ENCODE assay signal across 8 cellular contexts in genomic region chr19:29606420-29606747, GRCh38. TPM values are rescaled to one million over a fixed set of nuclear protein-coding genes. Genes with fewer than 3 reads are reported as not detected.
DNase-seq lines count a peak whose midpoint lies in the region; ATAC-seq and TF ChIP-seq lines count a peak whose summit lies in the region.

No MANE protein-coding gene starts in this region.

- H3K9me3 ChIP-seq in OCI-LY1 (ENCODE audit: low read length) (no peaks in the 10 kb centered on the region), esophagus (ENCODE audit: control insufficient read depth in 2 of 2, insufficient read depth in 1 of 2, low read depth in 1 of 2, low read length in 1 of 2) (no peaks in the 10 kb centered on the region)

- 0 out of 2 replicates have a peak, but pooled peaks cover 3% of the 10 kb centered on the region for H3K79me2 ChIP-seq in OCI-LY1 (ENCODE audit: insufficient read depth, low read length)

- no peaks in the 10 kb centered on the region for H4K20me1 ChIP-seq in OCI-LY1 (ENCODE audit: insufficient read depth, low read length)

- H3K4me3 ChIP-seq in OCI-LY1 (ENCODE audit: low read depth, low read length, poor library complexity, severe bottlenecking), result peak overlapping the region; percentile 83
- H3K4me3 ChIP-seq in esophagus (ENCODE audit: low read depth in 1 of 2, low read length in 2 of 2), result peak overlapping the region; percentile 70 to 98

- H3K9me3 Mint-ChIP-seq in activated CD4-positive, alpha-beta T cell treated with anti-CD3 and anti-CD28 coated beads for 36 hours (ENCODE audit: low read depth), result no peaks in the 10 kb centered on the region

- intact Hi-C loops in activated CD4-positive, alpha-beta T cell treated with anti-CD3 and anti-CD28 coated beads for 36 hours (cut with DNase I, micrococcal nuclease), result loop anchor here (1.0 to 10.0 kb wide), 14 partner anchors 15 to 1812 kb away; partner anchors contain the start of genes UQCRFS1 (in 2 of the 2), C19orf12 (in 1 of the 2), CCNE1 (in 1 of the 2) and PLEKHF1 (in 1 of the 2)

- ATAC-seq in activated CD4-positive, alpha-beta T cell treated with anti-CD3 and anti-CD28 coated beads for 36 hours, result peak; percentile 34
- peak; percentile 50 for ATAC-seq in omental fat pad (ENCODE audit: low FRiP score)
- no peak for ATAC-seq in HG03095 (IDR thresholded peaks at IDR 0.05; ENCODE audit: unreplicated experiment)

- H3K27me3 Mint-ChIP-seq in activated CD4-positive, alpha-beta T cell treated with anti-CD3 and anti-CD28 coated beads for 36 hours, result no peaks in the 10 kb centered on the region

- peak overlapping the region; percentile 98 for H3K4me3 Mint-ChIP-seq in activated CD4-positive, alpha-beta T cell treated with anti-CD3 and anti-CD28 coated beads for 36 hours

- POLR2A ChIA-PET in activated CD4-positive, alpha-beta T cell treated with anti-CD3 and anti-CD28 coated beads for 36 hours (lab: Charles Lee), result interaction anchor here (0.9 to 1.8 kb wide), 9 partner anchors 15 to 231 kb away, joined by 3 to 8 read pairs (median 5); partner anchors contain the start of gene PLEKHF1

- H3K4me1 ChIP-seq in OCI-LY1 (ENCODE audit: insufficient read depth, low read length, severe bottlenecking), result peaks cover 29% of the 10 kb centered on the region
- no peaks in the 10 kb centered on the region for H3K4me1 ChIP-seq in esophagus (ENCODE audit: control insufficient read depth in 2 of 2, insufficient read depth in 2 of 2, low read length in 1 of 2)

- peak overlapping the region; percentile 91 for H3K4me2 ChIP-seq in OCI-LY1 (ENCODE audit: low read length)

- no peak overlapping the region for H3K27ac ChIP-seq in OCI-LY1 (ENCODE audit: low read depth, low read length, poor library complexity, severe bottlenecking)
- H3K27ac ChIP-seq in esophagus (ENCODE audit: low read depth in 2 of 2, low read length in 1 of 2), result peak overlapping the region; percentile 90 to 99

- no peak for TF ChIP-seq CTCF in OCI-LY1 (IDR thresholded peaks at IDR 0.05; ENCODE audit: low read length)
- TF ChIP-seq CTCF in omental fat pad (IDR thresholded peaks at IDR 0.05), result no peak

- peaks cover 23% of the 10 kb centered on the region for H3K36me3 Mint-ChIP-seq in activated CD4-positive, alpha-beta T cell treated with anti-CD3 and anti-CD28 coated beads for 36 hours (ENCODE audit: low read depth)

- H3F3A ChIP-seq in OCI-LY1 (ENCODE audit: insufficient read depth, low read length), result no peaks in the 10 kb centered on the region

- H3K9ac ChIP-seq in OCI-LY1 (ENCODE audit: low read length), result peak overlapping the region; percentile 88

- CTCF ChIA-PET in activated CD4-positive, alpha-beta T cell treated with anti-CD3 and anti-CD28 coated beads for 36 hours (lab: Charles Lee), result interaction anchor here (0.6 to 8.9 kb wide), 20 partner anchors 12 to 119 kb away, joined by 3 to 130 read pairs (median 6); partner anchors contain the start of genes C19orf12 and PLEKHF1

- peak overlapping the region; percentile 100 for H3K27ac Mint-ChIP-seq in activated CD4-positive, alpha-beta T cell treated with anti-CD3 and anti-CD28 coated beads for 36 hours

- no peaks in the 10 kb centered on the region for H3K27me3 ChIP-seq in OCI-LY1 (ENCODE audit: insufficient read depth, low read length)
- H3K27me3 ChIP-seq in esophagus (ENCODE audit: control insufficient read depth in 1 of 2, insufficient read depth in 2 of 2, low read length in 2 of 2), result no peaks in the 10 kb centered on the region

- DNase-seq in activated CD4-positive, alpha-beta T cell treated with anti-CD3 and anti-CD28 coated beads for 36 hours, result no peak
- DNase-seq in activated CD4-positive, alpha-beta T cell treated with anti-CD3 and anti-CD28 coated beads for 1 hour, result no peak
- DNase-seq in omental fat pad (ENCODE audit: low spot score) (no peak), DMS153 (lab: John Stamatoyannopoulos, UW) (no peak)
- DNase-seq in NK-92 treated with Interleukin-12 subunit alpha and Interleukin-12 subunit beta, amount 100 ng/mL, for 24 hours (lab: John Stamatoyannopoulos, UW), result no peak

- H3K36me3 ChIP-seq in OCI-LY1 (ENCODE audit: insufficient read depth, low read length) (peaks cover 20% of the 10 kb centered on the region; the same call in 1 of the 2 replicates), esophagus (ENCODE audit: control insufficient read depth in 2 of 2, insufficient read depth in 2 of 2, low read length in 1 of 2) (peaks cover 6 to 8% of the 10 kb centered on the region in 2 donors)

- peaks cover 15% of the 10 kb centered on the region for H3K4me1 Mint-ChIP-seq in activated CD4-positive, alpha-beta T cell treated with anti-CD3 and anti-CD28 coated beads for 36 hours

- WGBS in esophagus, 2 donors, result 1% methylated on average over 12 of the region's 12 CpGs

- H2AFZ ChIP-seq in OCI-LY1 (ENCODE audit: low read length), result no peak overlapping the region

- H3K9me2 ChIP-seq in OCI-LY1 (ENCODE audit: low read depth, low read length), result no peaks in the 10 kb centered on the region

RNA-seq across cellular contexts. Expression of gene POP4, which starts 0.3 kb away (rescaled TPM):
- total RNA-seq in activated CD4-positive, alpha-beta T cell treated with anti-CD3 and anti-CD28 coated beads for 36 hours, result 100 to 1,000 TPM; 101 to 136 TPM
- polyA plus RNA-seq in esophagus, result 10 to 100 TPM; 36.6 to 72.4 TPM
- 10 to 100 TPM; 52.9 to 62.4 (median 55.0) TPM for total RNA-seq in omental fat pad

RNA-seq across cellular contexts. Expression of gene PLEKHF1, which starts 58.9 kb away (rescaled TPM):
- 10 to 100 TPM; 25.4 to 26.6 TPM for total RNA-seq in activated CD4-positive, alpha-beta T cell treated with anti-CD3 and anti-CD28 coated beads for 36 hours
- 10 to 100 TPM; 15.1 to 33.6 TPM for polyA plus RNA-seq in esophagus
- 10 to 100 TPM; 10.7 to 55.5 (median 21.5) TPM for total RNA-seq in omental fat pad
